Comparison of ENCODE assay signal across 19 cellular contexts in the genomic region with DNA sequence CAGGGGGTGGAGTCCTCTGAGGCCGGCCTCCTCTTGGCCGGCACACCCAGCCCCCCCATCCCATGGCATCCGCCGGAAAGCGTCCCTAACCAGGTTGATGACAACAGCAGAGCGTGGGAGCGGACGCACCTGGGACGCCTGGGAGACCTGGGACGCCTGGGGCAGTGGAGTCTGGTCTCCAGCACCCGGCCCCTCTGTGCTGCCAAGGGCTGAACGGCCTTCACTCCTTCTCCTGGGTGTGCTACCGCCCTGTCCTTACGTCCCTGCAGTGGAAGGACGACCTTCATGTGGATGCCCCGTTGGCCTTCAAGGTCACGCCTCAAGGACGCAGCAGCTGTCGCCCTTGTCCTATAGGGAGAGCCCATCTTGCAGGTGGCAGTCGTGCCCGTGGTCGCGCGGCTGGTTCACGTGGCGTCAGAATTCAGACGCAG. TPM values are rescaled to one million over a fixed set of nuclear protein-coding genes. Genes with fewer than 3 reads are reported as not detected.
"Had no signal": no experiment of that assay in that cellular context is flagged by ENCODE, and none has a peak within 500 bp of the region (broad histone marks: within the 10 kb centered on the region; RNA-seq: fewer than 3 reads in every experiment).

No MANE protein-coding gene starts in this region.

- H3K9me3 Mint-ChIP-seq: activated naive CD8-positive, alpha-beta T cell treated with anti-CD3 and anti-CD28 coated beads, Interleukin-2, amount 50 U/mL, for 24 hours; activated T-helper 1 cell treated with anti-CD3 and anti-CD28 coated beads, Interleukin-12 subunit alpha, Interleukin-12 subunit beta, Interleukin-2, Interleukin-4 antibody, amounts not matched to agents 30 ng/mL and 10 ng/mL and 1 ng/mL, durations not matched to agents 14 hours and 24 hours and 36 hours; T-helper 2 cell treated with Interferon-gamma antibody and Interleukin-4, amounts not matched to agents 5 μg/mL and 100 μg/mL, for 36 hours; type B pancreatic cell had no signal

- H3K4me1 ChIP-seq: parathyroid adenoma had no signal

- FAIRE-seq: astrocyte, endometrium, small intestine had no signal

- H3K9ac ChIP-seq: parathyroid adenoma had no signal

- H3K36me3 Mint-ChIP-seq: type B pancreatic cell had no signal

- H3K4me1 Mint-ChIP-seq: activated naive CD8-positive, alpha-beta T cell treated with anti-CD3 and anti-CD28 coated beads, Interleukin-2, amount 50 U/mL, for 24 hours had no signal

- H3K4me3 Mint-ChIP-seq: activated naive CD8-positive, alpha-beta T cell treated with anti-CD3 and anti-CD28 coated beads, Interleukin-2, amount 50 U/mL, for 24 hours; activated T-helper 1 cell treated with anti-CD3 and anti-CD28 coated beads, Interleukin-12 subunit alpha, Interleukin-12 subunit beta, Interleukin-2, Interleukin-4 antibody, amounts not matched to agents 30 ng/mL and 10 ng/mL and 1 ng/mL, durations not matched to agents 14 hours and 24 hours and 36 hours; T-helper 2 cell treated with Interferon-gamma antibody and Interleukin-4, amounts not matched to agents 5 μg/mL and 100 μg/mL, for 36 hours; type B pancreatic cell had no signal

- H3K27ac Mint-ChIP-seq: activated naive CD8-positive, alpha-beta T cell treated with anti-CD3 and anti-CD28 coated beads, Interleukin-2, amount 50 U/mL, for 24 hours; activated T-helper 1 cell treated with anti-CD3 and anti-CD28 coated beads, Interleukin-12 subunit alpha, Interleukin-12 subunit beta, Interleukin-2, Interleukin-4 antibody, amounts not matched to agents 30 ng/mL and 10 ng/mL and 1 ng/mL, durations not matched to agents 14 hours and 24 hours and 36 hours; T-helper 2 cell treated with Interferon-gamma antibody and Interleukin-4, amounts not matched to agents 5 μg/mL and 100 μg/mL, for 36 hours; type B pancreatic cell had no signal

- DNase-seq: activated naive CD4-positive, alpha-beta T cell; activated naive CD8-positive, alpha-beta T cell treated with anti-CD3 and anti-CD28 coated beads, Interleukin-2, amount 50 U/mL, for 24 hours; hippocampal formation; small intestine; stimulated activated CD4-positive, alpha-beta T cell treated with anti-CD3 and anti-CD28 coated beads, Interleukin-4, amount 100 ng/mL, for 4 hours; stimulated activated CD8-positive, alpha-beta memory T cell treated with anti-CD3 and anti-CD28 coated beads, Interleukin-4, amount 100 ng/mL, for 48 hours; stimulated activated naive CD4-positive, alpha-beta T cell treated with Interleukin-2 at 50 U/mL for 16 hours had no signal

- H3K27ac ChIP-seq: parathyroid adenoma had no signal

- H3K27me3 Mint-ChIP-seq: activated naive CD8-positive, alpha-beta T cell treated with anti-CD3 and anti-CD28 coated beads, Interleukin-2, amount 50 U/mL, for 24 hours; type B pancreatic cell had no signal

- ATAC-seq: activated naive CD8-positive, alpha-beta T cell treated with anti-CD3 and anti-CD28 coated beads, Interleukin-2, amount 50 U/mL, for 24 hours had no signal

- H2AFZ ChIP-seq: parathyroid adenoma had no signal

- H3K79me2 ChIP-seq: parathyroid adenoma had no signal

RNA-seq across cellular contexts. Expression of a gene that starts 26.9 kb away (rescaled TPM):
- total RNA-seq: activated CD8-positive, alpha-beta memory T cell treated with anti-CD3 and anti-CD28 coated beads for 36 hours; activated T-helper 1 cell treated with anti-CD3 and anti-CD28 coated beads, Interleukin-12 subunit alpha, Interleukin-12 subunit beta, Interleukin-2, Interleukin-4 antibody, amounts not matched to agents 30 ng/mL and 10 ng/mL and 1 ng/mL, durations not matched to agents 14 hours and 24 hours and 36 hours; astrocyte; kidney epithelial cell; lower leg skin; myocyte; renal cortical epithelial cell had no signal
- polyA plus RNA-seq: esophagus, small intestine had no signal
